1 cellular context compared by ENCODE assay signal in the genomic region with DNA sequence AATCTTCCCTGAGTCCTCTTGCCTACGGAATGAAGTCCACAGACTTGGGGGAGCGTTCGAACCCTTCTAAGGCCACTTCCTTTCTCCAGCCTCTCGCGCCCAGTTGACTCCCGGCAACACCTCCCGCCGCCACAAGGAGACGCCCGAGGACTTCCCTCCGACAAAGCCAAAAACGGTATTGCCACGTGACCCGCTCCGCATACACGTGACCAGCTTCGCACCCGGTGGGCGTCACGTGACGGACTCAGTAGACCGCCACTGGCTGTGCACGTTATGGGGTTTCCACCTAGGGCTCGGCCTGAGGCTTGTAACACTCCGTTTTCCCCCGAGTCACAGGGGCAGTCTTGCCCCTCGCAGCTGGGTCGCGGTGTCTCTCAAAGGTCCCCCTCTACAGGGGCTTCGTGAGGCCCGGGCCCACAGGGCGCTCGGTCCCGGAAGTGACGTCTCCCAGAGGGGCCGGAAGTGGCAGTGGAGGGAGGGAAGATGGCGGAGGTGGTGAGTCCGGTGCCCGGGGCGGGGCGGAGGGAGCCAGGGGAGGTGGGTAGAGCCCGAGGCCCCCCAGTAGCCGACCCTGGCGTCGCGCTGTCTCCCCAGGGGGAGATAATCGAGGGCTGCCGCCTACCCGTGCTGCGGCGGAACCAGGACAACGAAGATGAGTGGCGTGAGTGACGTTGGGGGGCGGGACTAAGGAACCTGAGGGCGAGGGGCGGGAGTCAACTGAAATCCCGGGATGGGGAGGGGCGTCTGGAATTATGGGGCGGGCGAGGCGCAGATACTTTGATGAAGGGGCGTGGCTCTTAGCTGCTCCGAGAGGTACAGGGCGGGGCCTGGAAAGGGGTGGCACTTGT.
A peak's percentile ranks its signal among the peaks of the same experiment; 100 is the strongest.
TF ChIP-seq lines count a peak whose summit lies in the region.

TSS of gene KAT5 (plus strand) at position 468 of the 848 bp plus-strand sequence. CDS start at position 484, 16 bp downstream.

TF ChIP-seq in HepG2, 621 proteins besides CTCF, POLR2A, EP300 and RAD21 (continued from another document and continues in another):
- TF ChIP-seq ZBTB40 (IDR thresholded peaks at IDR 0.05) = peak; percentile 91
- TF ChIP-seq ZBTB40 (CRISPR knock-in tag; IDR thresholded peaks at IDR 0.05) = peak; percentile 93
- TF ChIP-seq, protein P1, sequence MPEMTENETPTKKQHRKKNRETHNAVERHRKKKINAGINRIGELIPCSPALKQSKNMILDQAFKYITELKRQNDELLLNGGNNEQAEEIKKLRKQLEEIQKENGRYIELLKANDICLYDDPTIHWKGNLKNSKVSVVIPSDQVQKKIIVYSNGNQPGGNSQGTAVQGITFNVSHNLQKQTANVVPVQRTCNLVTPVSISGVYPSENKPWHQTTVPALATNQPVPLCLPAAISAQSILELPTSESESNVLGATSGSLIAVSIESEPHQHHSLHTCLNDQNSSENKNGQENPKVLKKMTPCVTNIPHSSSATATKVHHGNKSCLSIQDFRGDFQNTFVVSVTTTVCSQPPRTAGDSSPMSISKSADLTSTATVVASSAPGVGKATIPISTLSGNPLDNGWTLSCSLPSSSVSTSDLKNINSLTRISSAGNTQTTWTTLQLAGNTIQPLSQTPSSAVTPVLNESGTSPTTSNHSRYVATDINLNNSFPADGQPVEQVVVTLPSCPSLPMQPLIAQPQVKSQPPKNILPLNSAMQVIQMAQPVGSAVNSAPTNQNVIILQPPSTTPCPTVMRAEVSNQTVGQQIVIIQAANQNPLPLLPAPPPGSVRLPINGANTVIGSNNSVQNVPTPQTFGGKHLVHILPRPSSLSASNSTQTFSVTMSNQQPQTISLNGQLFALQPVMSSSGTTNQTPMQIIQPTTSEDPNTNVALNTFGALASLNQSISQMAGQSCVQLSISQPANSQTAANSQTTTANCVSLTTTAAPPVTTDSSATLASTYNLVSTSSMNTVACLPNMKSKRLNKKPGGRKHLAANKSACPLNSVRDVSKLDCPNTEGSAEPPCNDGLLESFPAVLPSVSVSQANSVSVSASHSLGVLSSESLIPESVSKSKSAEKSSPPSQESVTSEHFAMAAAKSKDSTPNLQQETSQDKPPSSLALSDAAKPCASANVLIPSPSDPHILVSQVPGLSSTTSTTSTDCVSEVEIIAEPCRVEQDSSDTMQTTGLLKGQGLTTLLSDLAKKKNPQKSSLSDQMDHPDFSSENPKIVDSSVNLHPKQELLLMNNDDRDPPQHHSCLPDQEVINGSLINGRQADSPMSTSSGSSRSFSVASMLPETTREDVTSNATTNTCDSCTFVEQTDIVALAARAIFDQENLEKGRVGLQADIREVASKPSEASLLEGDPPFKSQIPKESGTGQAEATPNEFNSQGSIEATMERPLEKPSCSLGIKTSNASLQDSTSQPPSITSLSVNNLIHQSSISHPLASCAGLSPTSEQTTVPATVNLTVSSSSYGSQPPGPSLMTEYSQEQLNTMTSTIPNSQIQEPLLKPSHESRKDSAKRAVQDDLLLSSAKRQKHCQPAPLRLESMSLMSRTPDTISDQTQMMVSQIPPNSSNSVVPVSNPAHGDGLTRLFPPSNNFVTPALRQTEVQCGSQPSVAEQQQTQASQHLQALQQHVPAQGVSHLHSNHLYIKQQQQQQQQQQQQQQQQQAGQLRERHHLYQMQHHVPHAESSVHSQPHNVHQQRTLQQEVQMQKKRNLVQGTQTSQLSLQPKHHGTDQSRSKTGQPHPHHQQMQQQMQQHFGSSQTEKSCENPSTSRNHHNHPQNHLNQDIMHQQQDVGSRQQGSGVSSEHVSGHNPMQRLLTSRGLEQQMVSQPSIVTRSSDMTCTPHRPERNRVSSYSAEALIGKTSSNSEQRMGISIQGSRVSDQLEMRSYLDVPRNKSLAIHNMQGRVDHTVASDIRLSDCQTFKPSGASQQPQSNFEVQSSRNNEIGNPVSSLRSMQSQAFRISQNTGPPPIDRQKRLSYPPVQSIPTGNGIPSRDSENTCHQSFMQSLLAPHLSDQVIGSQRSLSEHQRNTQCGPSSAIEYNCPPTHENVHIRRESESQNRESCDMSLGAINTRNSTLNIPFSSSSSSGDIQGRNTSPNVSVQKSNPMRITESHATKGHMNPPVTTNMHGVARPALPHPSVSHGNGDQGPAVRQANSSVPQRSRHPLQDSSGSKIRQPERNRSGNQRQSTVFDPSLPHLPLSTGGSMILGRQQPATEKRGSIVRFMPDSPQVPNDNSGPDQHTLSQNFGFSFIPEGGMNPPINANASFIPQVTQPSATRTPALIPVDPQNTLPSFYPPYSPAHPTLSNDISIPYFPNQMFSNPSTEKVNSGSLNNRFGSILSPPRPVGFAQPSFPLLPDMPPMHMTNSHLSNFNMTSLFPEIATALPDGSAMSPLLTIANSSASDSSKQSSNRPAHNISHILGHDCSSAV (CRISPR knock-in tag; IDR thresholded peaks at IDR 0.05; ENCODE audit: borderline replicate concordance) = no peak
- TF ChIP-seq ZNF142 (CRISPR knock-in tag; IDR thresholded peaks at IDR 0.05) = peak; percentile 88
- no peak for TF ChIP-seq PHB2 (IDR thresholded peaks at IDR 0.05; ENCODE audit: partially characterized antibody)
- TF ChIP-seq, protein P2, sequence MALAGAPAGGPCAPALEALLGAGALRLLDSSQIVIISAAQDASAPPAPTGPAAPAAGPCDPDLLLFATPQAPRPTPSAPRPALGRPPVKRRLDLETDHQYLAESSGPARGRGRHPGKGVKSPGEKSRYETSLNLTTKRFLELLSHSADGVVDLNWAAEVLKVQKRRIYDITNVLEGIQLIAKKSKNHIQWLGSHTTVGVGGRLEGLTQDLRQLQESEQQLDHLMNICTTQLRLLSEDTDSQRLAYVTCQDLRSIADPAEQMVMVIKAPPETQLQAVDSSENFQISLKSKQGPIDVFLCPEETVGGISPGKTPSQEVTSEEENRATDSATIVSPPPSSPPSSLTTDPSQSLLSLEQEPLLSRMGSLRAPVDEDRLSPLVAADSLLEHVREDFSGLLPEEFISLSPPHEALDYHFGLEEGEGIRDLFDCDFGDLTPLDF (CRISPR knock-in tag; IDR thresholded peaks at IDR 0.05) = peak; percentile 75
- TF ChIP-seq PHF20 (CRISPR knock-in tag; IDR thresholded peaks at IDR 0.05) = peak; percentile 99
- peak; percentile 82; the same call in 1 of the 2 replicates for TF ChIP-seq REXO4 (CRISPR knock-in tag; IDR thresholded peaks at IDR 0.05; ENCODE audit: borderline replicate concordance)
- peak; percentile 95 for TF ChIP-seq POGZ (CRISPR knock-in tag; IDR thresholded peaks at IDR 0.05)
- TF ChIP-seq TP53 (CRISPR knock-in tag; conservative IDR thresholded peaks at IDR 0.05) = peak; percentile 91
- peak; percentile 92; the same call in 1 of the 2 replicates for TF ChIP-seq AHR (CRISPR knock-in tag; IDR thresholded peaks at IDR 0.05)
- TF ChIP-seq ZNF10 (CRISPR knock-in tag; IDR thresholded peaks at IDR 0.05; ENCODE audit: borderline replicate concordance, low read depth) = no peak
- 0 out of 2 replicates have a peak, but pooled peaks have one; percentile 78 for TF ChIP-seq SNAPC5 (CRISPR knock-in tag; IDR thresholded peaks at IDR 0.05; ENCODE audit: borderline replicate concordance)
- TF ChIP-seq SMARCC2 (IDR thresholded peaks at IDR 0.05) = no peak
- TF ChIP-seq, protein P3, sequence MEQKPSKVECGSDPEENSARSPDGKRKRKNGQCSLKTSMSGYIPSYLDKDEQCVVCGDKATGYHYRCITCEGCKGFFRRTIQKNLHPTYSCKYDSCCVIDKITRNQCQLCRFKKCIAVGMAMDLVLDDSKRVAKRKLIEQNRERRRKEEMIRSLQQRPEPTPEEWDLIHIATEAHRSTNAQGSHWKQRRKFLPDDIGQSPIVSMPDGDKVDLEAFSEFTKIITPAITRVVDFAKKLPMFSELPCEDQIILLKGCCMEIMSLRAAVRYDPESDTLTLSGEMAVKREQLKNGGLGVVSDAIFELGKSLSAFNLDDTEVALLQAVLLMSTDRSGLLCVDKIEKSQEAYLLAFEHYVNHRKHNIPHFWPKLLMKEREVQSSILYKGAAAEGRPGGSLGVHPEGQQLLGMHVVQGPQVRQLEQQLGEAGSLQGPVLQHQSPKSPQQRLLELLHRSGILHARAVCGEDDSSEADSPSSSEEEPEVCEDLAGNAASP (CRISPR knock-in tag; IDR thresholded peaks at IDR 0.05; ENCODE audit: borderline replicate concordance) = peak; percentile 54; the same call in 1 of the 2 replicates
- TF ChIP-seq KLF9 (CRISPR knock-in tag; IDR thresholded peaks at IDR 0.05; ENCODE audit: low read depth) = peak; percentile 86; the same call in 1 of the 2 replicates
- TF ChIP-seq ZNF678 (CRISPR knock-in tag; IDR thresholded peaks at IDR 0.05) = 0 out of 2 replicates have a peak, but pooled peaks have one; percentile 78
